In genomic region chr2:110031722-110032327, GRCh38 we compare ENCODE assay signal across 8 cellular contexts.
DNase-seq lines count a peak whose midpoint lies in the region; ATAC-seq, FAIRE-seq and TF ChIP-seq lines count a peak whose summit lies in the region.
"Not testable (repeated sequence)": the region's sequence is repeated elsewhere in the genome, so short reads cannot be mapped to it uniquely, and the experiment has no call there.

No MANE protein-coding gene starts in this region.

- H3K56ac ChIP-seq in H1 (replicated peaks; ENCODE audit: insufficient read length, low read depth, low read length): not testable (repeated sequence)

- not testable (repeated sequence) for H2BK12ac ChIP-seq in H1 (ENCODE audit: low read depth, low read length)

- H3K9me2 ChIP-seq in PC-3 (replicated peaks; ENCODE audit: low read length): not testable (repeated sequence)

- ATAC-seq in PC-3 (peak; percentile 67), WTC11 (peak; percentile 48), left ventricle myocardium superior (peak; percentile 24), HepG2 (peak; percentile 73), pancreas (peak; percentile 66 to 80 (median 69))

- H3K4me1 Mint-ChIP-seq in WTC11: not testable (repeated sequence)

- TF ChIP-seq EP300 in H1 (IDR thresholded peaks at IDR 0.05; ENCODE audit: borderline replicate concordance in 1 of 2, low read depth in 2 of 2, low read length in 2 of 2); HepG2 (IDR thresholded peaks at IDR 0.05; ENCODE audit: low read depth in 2 of 2, low read length in 2 of 2); HepG2 (CRISPR knock-in tag; IDR thresholded peaks at IDR 0.05; ENCODE audit: borderline replicate concordance): not testable (repeated sequence)

- H2BK120ac ChIP-seq in H1 (replicated peaks; ENCODE audit: low read depth, low read length): not testable (repeated sequence)

- intact Hi-C loops in PC-3 (cut with micrococcal nuclease); left ventricle myocardium superior (cut with micrococcal nuclease); HepG2 (cut with micrococcal nuclease; ENCODE audit: unreplicated experiment); pancreas (cut with DNase I): not testable (repeated sequence)

- H3K27ac Mint-ChIP-seq in WTC11: not testable (repeated sequence)

- not testable (repeated sequence) for TF ChIP-seq CTCF in PC-3 (conservative IDR thresholded peaks at IDR 0.05; ENCODE audit: low read depth, low read length); WTC11 (IDR thresholded peaks at IDR 0.05); H1 (IDR thresholded peaks at IDR 0.05; ENCODE audit: control extremely low read depth in 1 of 3, insufficient read depth in 1 of 3, low read depth in 1 of 3, low read length in 3 of 3); HepG2 (CRISPR knock-in tag; IDR thresholded peaks at IDR 0.05); pancreas (IDR thresholded peaks at IDR 0.05)

- H3K79me2 ChIP-seq in PC-3 (ENCODE audit: low read length); H1 (ENCODE audit: control insufficient read depth in 1 of 2, insufficient read depth in 2 of 2, low read length in 2 of 2); HepG2 (ENCODE audit: insufficient read depth, low read length): not testable (repeated sequence)

- not testable (repeated sequence) for TF ChIP-seq RAD21 in H1 (IDR thresholded peaks at IDR 0.05 in 1 of 2, conservative IDR thresholded peaks at IDR 0.05 in 1 of 2; ENCODE audit: low read depth in 2 of 2, low read length in 2 of 2); HepG2 (CRISPR knock-in tag; IDR thresholded peaks at IDR 0.05)

- H3K23ac ChIP-seq in H1 (ENCODE audit: insufficient read length): not testable (repeated sequence)

- not testable (repeated sequence) for H3K14ac ChIP-seq in H1 (ENCODE audit: insufficient read length)

- not testable (repeated sequence) for H3K4me2 ChIP-seq in PC-3 (ENCODE audit: low read length); H1 (ENCODE audit: insufficient read depth in 1 of 2, low read depth in 2 of 2, low read length in 2 of 2); HepG2 (ENCODE audit: low read depth, low read length)

- not testable (repeated sequence) for H3K27me3 Mint-ChIP-seq in WTC11 (ENCODE audit: low read depth)

- not testable (repeated sequence) for H3K36me3 ChIP-seq in PC-3 (ENCODE audit: low read depth, low read length); H1 (ENCODE audit: control insufficient read depth in 2 of 4, insufficient read depth in 4 of 4, low read length in 3 of 4); HepG2 (replicated peaks in 1 of 2; ENCODE audit: control insufficient read depth in 1 of 2, insufficient read depth in 2 of 2, low read length in 2 of 2); pancreas

- not testable (repeated sequence) for H3K27me3 ChIP-seq in PC-3 (ENCODE audit: low read length); H1 (replicated peaks in 1 of 4; ENCODE audit: control insufficient read depth in 3 of 4, extremely low read depth in 1 of 4, insufficient read depth in 3 of 4, low read length in 3 of 4); HepG2 (ENCODE audit: control insufficient read depth in 1 of 2, insufficient read depth in 2 of 2, low read length in 2 of 2); pancreas

- POLR2A ChIA-PET in PC-3 (lab: Charles Lee; ENCODE audit: unreplicated experiment); WTC11 (lab: Charles Lee); H1 (lab: Charles Lee; ENCODE audit: partially characterized antibody); HepG2 (lab: Yijun Ruan, JAX): not testable (repeated sequence)

- not testable (repeated sequence) for H4K20me1 ChIP-seq in PC-3 (ENCODE audit: low read length); H1 (replicated peaks in 1 of 2; ENCODE audit: control insufficient read depth in 1 of 2, insufficient read depth in 2 of 2, low read length in 2 of 2); HepG2 (ENCODE audit: insufficient read depth, low read length)

- not testable (repeated sequence) for H2BK5ac ChIP-seq in H1 (ENCODE audit: low read depth, low read length)

- H3K9me3 Mint-ChIP-seq in WTC11: not testable (repeated sequence)

- not testable (repeated sequence) for H3K27ac ChIP-seq in PC-3 (ENCODE audit: low read length); H1 (ENCODE audit: low read depth, low read length); HepG2 (ENCODE audit: extremely low read length, insufficient read depth, low read length); pancreas

- not testable (repeated sequence) for H3K18ac ChIP-seq in H1 (ENCODE audit: extremely low read depth, low read length)

- H3K4me3 Mint-ChIP-seq in WTC11: not testable (repeated sequence)

- not testable (repeated sequence) for H2AK5ac ChIP-seq in H1 (ENCODE audit: low read depth, low read length)

- not testable (repeated sequence) for H2BK15ac ChIP-seq in H1 (ENCODE audit: low read length)

- CTCF ChIA-PET in PC-3 (lab: Charles Lee); WTC11 (lab: Charles Lee); H1 (lab: Charles Lee; ENCODE audit: partially characterized antibody); HepG2 (lab: Yijun Ruan, JAX; ENCODE audit: low intra/inter-chr PET ratio, low total read pairs): not testable (repeated sequence)

- not testable (repeated sequence) for TF ChIP-seq POLR2A in H1 (IDR thresholded peaks at IDR 0.05; ENCODE audit: control extremely low read depth in 1 of 2, low read depth in 2 of 2, low read length in 2 of 2); HepG2 (IDR thresholded peaks at IDR 0.05; ENCODE audit: insufficient read depth in 1 of 2, low read depth in 2 of 2, low read length in 2 of 2)

- not testable (repeated sequence) for H4K5ac ChIP-seq in H1 (ENCODE audit: insufficient read length, low read depth, low read length)

- not testable (repeated sequence) for H2AFZ ChIP-seq in PC-3 (ENCODE audit: low read length); H1 (ENCODE audit: low read length); HepG2 (ENCODE audit: low read length)

- H3F3A ChIP-seq in PC-3 (ENCODE audit: low read length, unreplicated experiment): not testable (repeated sequence)

- H4K8ac ChIP-seq in H1 (ENCODE audit: extremely low read depth, insufficient read depth, low read length): not testable (repeated sequence)

- not testable (repeated sequence) for H3K4ac ChIP-seq in H1 (replicated peaks; ENCODE audit: insufficient read length, low read depth, low read length)

- in situ Hi-C loops in HepG2 (cut with HindIII; ENCODE audit: extremely low pct_ligation_motif_present, low pct_unique_long_range_greater_than_20kb): not testable (repeated sequence)

- DNase-seq in GM18507 (ENCODE audit: extremely low spot score, insufficient read length, low read depth); PC-3; WTC11 (ENCODE audit: low spot score); H1 (ENCODE audit: low read depth in 1 of 2, low spot score in 2 of 2); left ventricle myocardium superior; HepG2 (ENCODE audit: low spot score); pancreas; urothelium cell line (ENCODE audit: low spot score): not testable (repeated sequence)

- not testable (repeated sequence) for H3K4me3 ChIP-seq in PC-3 (ENCODE audit: low read length); H1 (ENCODE audit: extremely low read depth in 1 of 4, insufficient read depth in 2 of 4, low read depth in 3 of 4, low read length in 4 of 4); HepG2 (replicated peaks in 1 of 3; ENCODE audit: insufficient read depth in 1 of 3, low read depth in 2 of 3, low read length in 3 of 3); pancreas

- not testable (repeated sequence) for H3K9me3 ChIP-seq in PC-3 (ENCODE audit: low read length); H1 (ENCODE audit: insufficient read depth in 2 of 2, low read depth in 1 of 2, low read length in 1 of 2); HepG2 (ENCODE audit: low read length); pancreas

- not testable (repeated sequence) for H3K4me1 ChIP-seq in PC-3 (ENCODE audit: insufficient read depth, low read length); H1 (replicated peaks in 1 of 4; ENCODE audit: control insufficient read depth in 3 of 4, insufficient read depth in 4 of 4, low read length in 3 of 4); HepG2 (ENCODE audit: insufficient read depth, low read length); pancreas

- not testable (repeated sequence) for H3K79me1 ChIP-seq in H1 (ENCODE audit: low read depth, low read length)

- H4K91ac ChIP-seq in H1 (replicated peaks; ENCODE audit: insufficient read length, low read length): not testable (repeated sequence)

- not testable (repeated sequence) for H3K23me2 ChIP-seq in H1 (ENCODE audit: low read depth, low read length)

- not testable (repeated sequence) for BruUV-seq in PC-3 (replicated peaks; lab: Mats Ljungman, UMichigan); HepG2 (replicated peaks; lab: Mats Ljungman, UMichigan)

- not testable (repeated sequence) for H3K36me3 Mint-ChIP-seq in WTC11

- whole genome bisulfite sequencing in H1 (ENCODE audit: extremely low coverage in 1 of 2, insufficient coverage in 1 of 2, insufficient read length in 1 of 2, insufficient replicate concordance in 2 of 2, low coverage in 1 of 2, low lambda C conversion rate in 2 of 2, missing lambda C conversion rate in 1 of 2), 2 experiments: no CpG with 5 or more reads among the region's 3 CpGs
- no CpG with 5 or more reads among the region's 3 CpGs for WGBS in HepG2 (ENCODE audit: low lambda C conversion rate)
- no CpG with 5 or more reads among the region's 3 CpGs for WGBS in pancreas, 2 donors

- FAIRE-seq in GM18507 (lab: Jason Lieb, UNC) (peak; percentile 44), H1 (lab: Jason Lieb, UNC) (peak; percentile 77), HepG2 (lab: Jason Lieb, UNC) (peak; percentile 97), pancreas (lab: Jason Lieb, UNC) (peak; percentile 49), urothelium cell line (lab: Jason Lieb, UNC) (peak; percentile 82)

- not testable (repeated sequence) for H2BK20ac ChIP-seq in H1 (ENCODE audit: low read length)

- H3K9ac ChIP-seq in PC-3 (ENCODE audit: low read length); H1 (replicated peaks in 1 of 4; ENCODE audit: extremely low read depth in 1 of 4, low read depth in 3 of 4, low read length in 3 of 4); HepG2 (ENCODE audit: insufficient read depth, low read depth, low read length): not testable (repeated sequence)
